In genomic region chr12:93468008-93468371, GRCh38 we compare ENCODE assay signal across 8 cellular contexts. TPM values are rescaled to one million over a fixed set of nuclear protein-coding genes. Genes with fewer than 3 reads are reported as not detected.
DNase-seq lines count a peak whose midpoint lies in the region; ATAC-seq and TF ChIP-seq lines count a peak whose summit lies in the region.

No MANE protein-coding gene starts in this region.

- H3K27me3 Mint-ChIP-seq in activated T-helper 17 cell treated with anti-CD3 and anti-CD28 coated beads, Interleukin-2, amount 50 U/mL, for 72 hours: no peaks in the 10 kb centered on the region
- peaks cover 2 to 7% (median 4%) of the 10 kb centered on the region in 3 donors for H3K27me3 Mint-ChIP-seq in immature natural killer cell (ENCODE audit: low read depth in 3 of 3)

- H3K27me3 ChIP-seq in testis: no peaks in the 10 kb centered on the region

- DNase-seq in Right ventricle myocardium superior (no peak), Right ventricle myocardium inferior (ENCODE audit: missing footprints) (no peak), immature natural killer cell (no peak), testis (no peak), SKM-1 (lab: John Stamatoyannopoulos, UW; ENCODE audit: unreplicated experiment) (no peak), A172 (ENCODE audit: low spot score) (no peak)

- peaks cover 16% of the 10 kb centered on the region for H3K4me1 ChIP-seq in testis

- peaks cover 13% of the 10 kb centered on the region for H3K4me1 Mint-ChIP-seq in activated T-helper 17 cell treated with anti-CD3 and anti-CD28 coated beads, Interleukin-2, amount 50 U/mL, for 72 hours
- H3K4me1 Mint-ChIP-seq in immature natural killer cell: peaks cover 23 to 41% of the 10 kb centered on the region in 2 donors

- H3K36me3 ChIP-seq in testis (ENCODE audit: low read depth, missing control alignments): no peaks in the 10 kb centered on the region

- no peak for TF ChIP-seq POLR2A in testis (IDR thresholded peaks at IDR 0.05)

- peak overlapping the region; percentile 92 to 96 for H3K27ac ChIP-seq in testis

- ATAC-seq in Right ventricle myocardium superior (ENCODE audit: poor library complexity) (peak; percentile 12), Right ventricle myocardium inferior (no peak), HG03097 (IDR thresholded peaks at IDR 0.05; ENCODE audit: low FRiP score, unreplicated experiment) (peak; percentile 15)
- ATAC-seq in activated T-helper 17 cell treated with anti-CD3 and anti-CD28 coated beads, Interleukin-2, amount 50 U/mL, for 72 hours (replicated peaks): peak; percentile 31

- no peaks in the 10 kb centered on the region for H3K9me3 ChIP-seq in testis

- peak overlapping the region; percentile 72 to 75 for H3K4me3 ChIP-seq in testis

- 3% methylated on average over 7 of the region's 7 CpGs for WGBS in testis, 2 donors

- intact Hi-C loops in Right ventricle myocardium superior (cut with DNase I) (no loop called here), Right ventricle myocardium inferior (cut with DNase I) (no loop called here), testis (cut with DNase I; ENCODE audit: low total_unique reads) (no loop called here)

- no peak for TF ChIP-seq CTCF in testis (IDR thresholded peaks at IDR 0.05)

- H3K9me3 Mint-ChIP-seq in activated T-helper 17 cell treated with anti-CD3 and anti-CD28 coated beads, Interleukin-2, amount 50 U/mL, for 72 hours: no peaks in the 10 kb centered on the region
- H3K9me3 Mint-ChIP-seq in immature natural killer cell: peaks cover 0 to 1% (median 0%) of the 10 kb centered on the region in 6 donors

- H3K27ac Mint-ChIP-seq in activated T-helper 17 cell treated with anti-CD3 and anti-CD28 coated beads, Interleukin-2, amount 50 U/mL, for 72 hours: peak overlapping the region; percentile 81
- H3K27ac Mint-ChIP-seq in immature natural killer cell: peak overlapping the region; percentile 88 to 96 (median 94)

- peak overlapping the region; percentile 87 for H3K4me3 Mint-ChIP-seq in activated T-helper 17 cell treated with anti-CD3 and anti-CD28 coated beads, Interleukin-2, amount 50 U/mL, for 72 hours
- peak overlapping the region; percentile 89 to 95 (median 92) for H3K4me3 Mint-ChIP-seq in immature natural killer cell

- peaks cover 41% of the 10 kb centered on the region for H3K36me3 Mint-ChIP-seq in activated T-helper 17 cell treated with anti-CD3 and anti-CD28 coated beads, Interleukin-2, amount 50 U/mL, for 72 hours (ENCODE audit: low read depth)
- H3K36me3 Mint-ChIP-seq in immature natural killer cell: peaks cover 5 to 10% (median 6%) of the 10 kb centered on the region in 3 donors

RNA-seq across cellular contexts. Expression of gene MRPL42, which starts 0.7 kb away (rescaled TPM):
- 39.9 TPM for total RNA-seq in Right ventricle myocardium superior
- total RNA-seq in Right ventricle myocardium inferior: 41.5 TPM
- total RNA-seq in activated T-helper 17 cell treated with anti-CD3 and anti-CD28 coated beads, Interleukin-2, amount 50 U/mL, for 72 hours: 10 to 100 TPM; 42.2 to 70.0 TPM
- polyA plus RNA-seq in immature natural killer cell: 10 to 100 TPM; 64.2 to 92.9 (median 67.6) TPM
- total RNA-seq in testis: 10 to 100 TPM; 38.8 to 39.6 TPM
- 93.5 TPM for polyA plus RNA-seq in testis (ENCODE audit: insufficient read depth, low read depth, low replicate concordance)
- 148 and 172 TPM in 2 replicates for total RNA-seq in A172 (2014; rRNA removed; shearing (Covaris generic))

RNA-seq across cellular contexts. Expression of gene UBE2N, which starts 26.2 kb away (rescaled TPM):
- total RNA-seq in Right ventricle myocardium superior (77.3 TPM), Right ventricle myocardium inferior (87.1 TPM), testis (100 to 1,000 TPM in 1 of 2 donors, 10 to 100 TPM in 1; 99.4 to 181 TPM)
- 100 to 1,000 TPM; 128 to 252 TPM for total RNA-seq in activated T-helper 17 cell treated with anti-CD3 and anti-CD28 coated beads, Interleukin-2, amount 50 U/mL, for 72 hours
- polyA plus RNA-seq in immature natural killer cell (100 to 1,000 TPM; 135 to 193 (median 142) TPM), testis (ENCODE audit: insufficient read depth, low read depth, low replicate concordance) (368 TPM)
- 89.7 and 96.3 TPM in 2 replicates for total RNA-seq in A172 (2014; rRNA removed; shearing (Covaris generic))
